29 cellular contexts compared by ENCODE assay signal in genomic region chr17:55689672-55690071, GRCh38. TPM values are rescaled to one million over a fixed set of nuclear protein-coding genes. Genes with fewer than 3 reads are reported as not detected.
"Had no signal": no experiment of that assay in that cellular context is flagged by ENCODE, and none has a peak within 500 bp of the region (broad histone marks: within the 10 kb centered on the region; RNA-seq: fewer than 3 reads in every experiment).

No MANE protein-coding gene starts in this region.

- H3K36me3 ChIP-seq: brain microvascular endothelial cell, SJSA1, WERI-Rb-1 had no signal

- H3K27ac Mint-ChIP-seq: activated CD8-positive, alpha-beta T cell treated with anti-CD3 and anti-CD28 coated beads for 36 hours; activated naive CD8-positive, alpha-beta T cell treated with anti-CD3 and anti-CD28 coated beads for 36 hours; activated T-cell treated with anti-CD3 and anti-CD28 coated beads, Interleukin-2, amount 50 U/mL, for 72 hours; activated T-helper 17 cell treated with anti-CD3 and anti-CD28 coated beads, Interleukin-2, amount 50 U/mL, for 72 hours had no signal

- H3K4me3 Mint-ChIP-seq: activated CD8-positive, alpha-beta T cell treated with anti-CD3 and anti-CD28 coated beads for 36 hours; activated naive CD8-positive, alpha-beta T cell treated with anti-CD3 and anti-CD28 coated beads for 36 hours; activated T-cell treated with anti-CD3 and anti-CD28 coated beads, Interleukin-2, amount 50 U/mL, for 72 hours; activated T-helper 17 cell treated with anti-CD3 and anti-CD28 coated beads, Interleukin-2, amount 50 U/mL, for 72 hours had no signal

- DNase-seq: activated CD4-positive, alpha-beta T cell treated with anti-CD3 and anti-CD28 coated beads for 1 hour; activated CD4-positive, alpha-beta T cell treated with anti-CD3 and anti-CD28 coated beads for 48 hours; activated CD4-positive, CD25-positive, alpha-beta regulatory T cell; activated CD8-positive, alpha-beta T cell treated with anti-CD3 and anti-CD28 coated beads for 36 hours; activated effector memory CD4-positive, alpha-beta T cell treated with anti-CD3 and anti-CD28 coated beads, Interleukin-2, amount 50 U/mL, for 16 hours; activated naive CD4-positive, alpha-beta T cell; activated naive CD4-positive, alpha-beta T cell treated with anti-CD3 and anti-CD28 coated beads, Interleukin-2, amount 50 U/mL, for 16 hours; activated naive CD8-positive, alpha-beta T cell treated with anti-CD3 and anti-CD28 coated beads for 36 hours; activated T-cell treated with anti-CD3 and anti-CD28 coated beads, Interleukin-2, amount 50 U/mL, for 1 hour; activated T-cell treated with anti-CD3 and anti-CD28 coated beads, Interleukin-2, amount 50 U/mL, for 72 hours; amniotic stem cell; aorta; brain microvascular endothelial cell; central memory CD4-positive, alpha-beta T cell; Karpas-422; NCI-H1105; NCI-H1436; NCI-H2081 treated with DMSO at 0.1 percent for 48 hours; NCI-H226; NCI-H446 treated with DMSO at 0.1 percent for 48 hours; SHP77; T1000; WERI-Rb-1 had no signal

- H3K36me3 Mint-ChIP-seq: activated naive CD8-positive, alpha-beta T cell treated with anti-CD3 and anti-CD28 coated beads for 36 hours had no signal

- H3K4me1 Mint-ChIP-seq: activated naive CD8-positive, alpha-beta T cell treated with anti-CD3 and anti-CD28 coated beads for 36 hours; activated T-helper 17 cell treated with anti-CD3 and anti-CD28 coated beads, Interleukin-2, amount 50 U/mL, for 72 hours had no signal

- H3K4me1 ChIP-seq: SJSA1 had no signal

- H3K27ac ChIP-seq: brain microvascular endothelial cell, SJSA1, WERI-Rb-1 had no signal

- H3K27me3 ChIP-seq: brain microvascular endothelial cell had no signal

- H3K4me3 ChIP-seq: SJSA1 had no signal

- ATAC-seq: activated CD8-positive, alpha-beta T cell treated with anti-CD3 and anti-CD28 coated beads for 36 hours; activated T-cell treated with anti-CD3 and anti-CD28 coated beads, Interleukin-2, amount 50 U/mL, for 72 hours; activated T-helper 17 cell treated with anti-CD3 and anti-CD28 coated beads, Interleukin-2, amount 50 U/mL, for 72 hours; Panc1 had no signal

- H3K9me3 Mint-ChIP-seq: activated CD8-positive, alpha-beta T cell treated with anti-CD3 and anti-CD28 coated beads for 36 hours; activated T-helper 17 cell treated with anti-CD3 and anti-CD28 coated beads, Interleukin-2, amount 50 U/mL, for 72 hours had no signal

RNA-seq across cellular contexts. Expression of gene TMEM100, which starts 33.0 kb away (rescaled TPM):
- total RNA-seq: activated CD8-positive, alpha-beta memory T cell treated with anti-CD3 and anti-CD28 coated beads for 36 hours; activated CD8-positive, alpha-beta T cell treated with anti-CD3 and anti-CD28 coated beads for 36 hours; activated naive CD8-positive, alpha-beta T cell treated with anti-CD3 and anti-CD28 coated beads for 36 hours; activated T-cell treated with anti-CD3 and anti-CD28 coated beads, Interleukin-2, amount 50 U/mL, for 72 hours; activated T-helper 17 cell treated with anti-CD3 and anti-CD28 coated beads, Interleukin-2, amount 50 U/mL, for 72 hours; T-helper 1 cell treated with Interleukin-12 subunit alpha and Interleukin-12 subunit beta and Interleukin-4 antibody, amounts not matched to agents 30 ng/mL and 1 ng/mL, for 36 hours; T-helper 2 cell treated with Interferon-gamma antibody and Interleukin-4, amounts not matched to agents 100 ng/mL and 5 ng/mL, for 36 hours had no signal
